23 cellular contexts compared by ENCODE assay signal in genomic region chr22:23682082-23682481, GRCh38. TPM values are rescaled to one million over a fixed set of nuclear protein-coding genes. Genes with fewer than 3 reads are reported as not detected.
"Had no signal": no experiment of that assay in that cellular context is flagged by ENCODE, and none has a peak within 500 bp of the region (broad histone marks: within the 10 kb centered on the region; RNA-seq: fewer than 3 reads in every experiment).

No MANE protein-coding gene starts in this region.

- H3K36me3 Mint-ChIP-seq: natural killer cell had no signal

- H3K4me3 Mint-ChIP-seq: memory B cell; natural killer cell; stimulated activated naive CD8-positive, alpha-beta T cell treated with anti-CD3 and anti-CD28 coated beads, Interleukin-15, amount 100 ng/mL, for 72 hours had no signal

- H3K27ac ChIP-seq: coronary artery, esophagus muscularis mucosa, neutrophil, pancreas, skin epidermis, spleen, suprapubic skin, transverse colon, upper lobe of right lung, uterus had no signal

- ATAC-seq: natural killer cell; pancreas; sciatic nerve; stimulated activated naive CD8-positive, alpha-beta T cell treated with anti-CD3 and anti-CD28 coated beads, Interleukin-15, amount 100 ng/mL, for 72 hours; upper lobe of right lung had no signal

- H3K4me3 ChIP-seq: coronary artery, esophagus muscularis mucosa, lung, pancreas, skin epidermis, spleen, suprapubic skin, transverse colon, upper lobe of right lung, uterus had no signal

- DNase-seq: dermis blood vessel endothelial cell; effector memory CD4-positive, alpha-beta T cell; foreskin melanocyte; hypothalamus; natural killer cell; pancreas; stimulated activated CD4-positive, alpha-beta T cell treated with anti-CD3 and anti-CD28 coated beads, Interleukin-4, amount 100 ng/mL, for 4 hours; stimulated activated naive CD4-positive, alpha-beta T cell; stimulated activated naive CD8-positive, alpha-beta T cell treated with anti-CD3 and anti-CD28 coated beads, Interleukin-15, amount 100 ng/mL, for 72 hours; transverse colon had no signal

- H3K9me3 Mint-ChIP-seq: memory B cell; natural killer cell; stimulated activated naive CD8-positive, alpha-beta T cell treated with anti-CD3 and anti-CD28 coated beads, Interleukin-15, amount 100 ng/mL, for 72 hours had no signal

- H3K27ac Mint-ChIP-seq: memory B cell, natural killer cell had no signal

- H3K4me1 ChIP-seq: pancreas, transverse colon, upper lobe of right lung had no signal

- H3K9me3 ChIP-seq: esophagus muscularis mucosa, neutrophil, pancreas, spleen, suprapubic skin, transverse colon, upper lobe of right lung, uterus had no signal

- H3K36me3 ChIP-seq: pancreas, transverse colon, uterus had no signal

- H3K27me3 Mint-ChIP-seq: memory B cell; stimulated activated naive CD8-positive, alpha-beta T cell treated with anti-CD3 and anti-CD28 coated beads, Interleukin-15, amount 100 ng/mL, for 72 hours had no signal

- H3K27me3 ChIP-seq: esophagus muscularis mucosa, neutrophil, pancreas, spleen, suprapubic skin, transverse colon, upper lobe of right lung, uterus had no signal

RNA-seq across cellular contexts. Expression of gene RGL4, which starts 8.7 kb away (rescaled TPM):
- total RNA-seq: dermis blood vessel endothelial cell, endothelial cell of umbilical vein, epithelial cell of proximal tubule, suprapubic skin had no signal

RNA-seq across cellular contexts. Expression of gene DRICH1, which starts 50.0 kb away (rescaled TPM):
- total RNA-seq: endothelial cell of umbilical vein, epithelial cell of proximal tubule had no signal
